ENCODE assay signal across 10 cellular contexts in genomic region chr2:95274291-95275150, GRCh38. TPM values are rescaled to one million over a fixed set of nuclear protein-coding genes. Genes with fewer than 3 reads are reported as not detected.
DNase-seq lines count a peak whose midpoint lies in the region; ATAC-seq and TF ChIP-seq lines count a peak whose summit lies in the region.
"Had no signal": no experiment of that assay in that cellular context is flagged by ENCODE, and none has a peak within 500 bp of the region (broad histone marks: within the 10 kb centered on the region; RNA-seq: fewer than 3 reads in every experiment).

A gene with protein sequence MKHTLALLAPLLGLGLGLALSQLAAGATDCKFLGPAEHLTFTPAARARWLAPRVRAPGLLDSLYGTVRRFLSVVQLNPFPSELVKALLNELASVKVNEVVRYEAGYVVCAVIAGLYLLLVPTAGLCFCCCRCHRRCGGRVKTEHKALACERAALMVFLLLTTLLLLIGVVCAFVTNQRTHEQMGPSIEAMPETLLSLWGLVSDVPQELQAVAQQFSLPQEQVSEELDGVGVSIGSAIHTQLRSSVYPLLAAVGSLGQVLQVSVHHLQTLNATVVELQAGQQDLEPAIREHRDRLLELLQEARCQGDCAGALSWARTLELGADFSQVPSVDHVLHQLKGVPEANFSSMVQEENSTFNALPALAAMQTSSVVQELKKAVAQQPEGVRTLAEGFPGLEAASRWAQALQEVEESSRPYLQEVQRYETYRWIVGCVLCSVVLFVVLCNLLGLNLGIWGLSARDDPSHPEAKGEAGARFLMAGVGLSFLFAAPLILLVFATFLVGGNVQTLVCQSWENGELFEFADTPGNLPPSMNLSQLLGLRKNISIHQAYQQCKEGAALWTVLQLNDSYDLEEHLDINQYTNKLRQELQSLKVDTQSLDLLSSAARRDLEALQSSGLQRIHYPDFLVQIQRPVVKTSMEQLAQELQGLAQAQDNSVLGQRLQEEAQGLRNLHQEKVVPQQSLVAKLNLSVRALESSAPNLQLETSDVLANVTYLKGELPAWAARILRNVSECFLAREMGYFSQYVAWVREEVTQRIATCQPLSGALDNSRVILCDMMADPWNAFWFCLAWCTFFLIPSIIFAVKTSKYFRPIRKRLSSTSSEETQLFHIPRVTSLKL (plus strand): TSS chr2:95274449. CDS start chr2:95274586, 137 bp downstream.

- H3K36me3 ChIP-seq in PC-3 (ENCODE audit: low read depth, low read length) = peaks cover 7% of the 10 kb centered on the region

- POLR2A ChIA-PET in PC-3 (lab: Charles Lee; ENCODE audit: unreplicated experiment) = interaction anchor here (0.6 kb wide), 1 partner anchor 24 kb away, joined by 3 read pairs; no protein-coding TSS in a partner anchor
- POLR2A ChIA-PET in activated CD8-positive, alpha-beta T cell treated with anti-CD3 and anti-CD28 coated beads, Interleukin-2, amount 10 ng/mL, durations not matched to agents 7 days and 5 days (lab: Charles Lee) = no interaction called here

- peak within 1 kb of the TSS; percentile 66 for H3K4me3 ChIP-seq in PC-3 (ENCODE audit: low read length)

- H4K20me1 ChIP-seq in PC-3 (ENCODE audit: low read length) = no peaks in the 10 kb centered on the region

- BruUV-seq in PC-3 (replicated peaks; lab: Mats Ljungman, UMichigan) = no TSS peak

- no peaks in the 10 kb centered on the region for H3K36me3 Mint-ChIP-seq in activated CD8-positive, alpha-beta T cell treated with anti-CD3 and anti-CD28 coated beads, Interleukin-2, amount 10 ng/mL, durations not matched to agents 7 days and 5 days (ENCODE audit: low read depth)
- no peaks in the 10 kb centered on the region for H3K36me3 Mint-ChIP-seq in endothelial cell (ENCODE audit: low read depth, unreplicated experiment)

- no peaks in the 10 kb centered on the region for H3F3A ChIP-seq in PC-3 (ENCODE audit: low read length, unreplicated experiment)

- DNase-seq in HPDE6-E6E7 (ENCODE audit: extremely low spot score) (peak; percentile 83), PC-3 (peak; percentile 90), islet precursor cell (peak; percentile 92), renal cortical epithelial cell (ENCODE audit: low read depth) (no peak), hepatic stellate cell (ENCODE audit: low spot score) (no peak), endothelial cell (ENCODE audit: low spot score) (no peak), middle frontal gyrus (ENCODE audit: extremely low spot score, low spot score) (no peak)
- no peak for DNase-seq in activated CD8-positive, alpha-beta T cell treated with anti-CD3 and anti-CD28 coated beads, Interleukin-2, amount 10 ng/mL, durations not matched to agents 7 days and 5 days
- DNase-seq: NCI-H2029 treated with DMSO at 0.1 percent for 48 hours had no signal

- H3K4me1 ChIP-seq in PC-3 (ENCODE audit: insufficient read depth, low read length) = peaks cover 53% of the 10 kb centered on the region

- no peaks in the 10 kb centered on the region for H3K9me2 ChIP-seq in PC-3 (replicated peaks; ENCODE audit: low read length)

- H2AFZ ChIP-seq in PC-3 (ENCODE audit: low read length) = peak within 1 kb of the TSS; percentile 52; the same call in 1 of the 2 replicates

- peak within 1 kb of the TSS; percentile 54 for H3K9ac ChIP-seq in PC-3 (ENCODE audit: low read length)

- H3K27ac Mint-ChIP-seq in activated CD8-positive, alpha-beta T cell treated with anti-CD3 and anti-CD28 coated beads, Interleukin-2, amount 10 ng/mL, durations not matched to agents 7 days and 5 days = no peak within 1 kb of the TSS
- no peak within 1 kb of the TSS for H3K27ac Mint-ChIP-seq in endothelial cell (ENCODE audit: unreplicated experiment)

- H3K79me2 ChIP-seq in PC-3 (ENCODE audit: low read length) = peaks cover 40% of the 10 kb centered on the region

- no peak within 1 kb of the TSS for H3K4me3 Mint-ChIP-seq in activated CD8-positive, alpha-beta T cell treated with anti-CD3 and anti-CD28 coated beads, Interleukin-2, amount 10 ng/mL, durations not matched to agents 7 days and 5 days
- H3K4me3 Mint-ChIP-seq in endothelial cell (ENCODE audit: unreplicated experiment) = no peak within 1 kb of the TSS

- no peaks in the 10 kb centered on the region for H3K4me1 Mint-ChIP-seq in activated CD8-positive, alpha-beta T cell treated with anti-CD3 and anti-CD28 coated beads, Interleukin-2, amount 10 ng/mL, durations not matched to agents 7 days and 5 days (ENCODE audit: low read depth)
- H3K4me1 Mint-ChIP-seq in endothelial cell (ENCODE audit: unreplicated experiment) = peaks cover 2% of the 10 kb centered on the region

- H3K4me2 ChIP-seq in PC-3 (ENCODE audit: low read length) = peak within 1 kb of the TSS; percentile 87

- no peaks in the 10 kb centered on the region for H3K9me3 Mint-ChIP-seq in activated CD8-positive, alpha-beta T cell treated with anti-CD3 and anti-CD28 coated beads, Interleukin-2, amount 10 ng/mL, durations not matched to agents 7 days and 5 days (ENCODE audit: insufficient read depth)
- H3K9me3 Mint-ChIP-seq in endothelial cell (ENCODE audit: unreplicated experiment) = no peaks in the 10 kb centered on the region

- H3K27ac ChIP-seq in PC-3 (ENCODE audit: low read length) = peak within 1 kb of the TSS; percentile 81
- H3K27ac ChIP-seq: HL-60 had no signal

- no peaks in the 10 kb centered on the region for H3K27me3 ChIP-seq in PC-3 (ENCODE audit: low read length)

- ATAC-seq in PC-3 = peak; percentile 28
- ATAC-seq in activated CD8-positive, alpha-beta T cell treated with anti-CD3 and anti-CD28 coated beads, Interleukin-2, amount 10 ng/mL, durations not matched to agents 7 days and 5 days = no peak

- CTCF ChIA-PET in PC-3 (lab: Charles Lee) = interaction anchor here (1.3 kb wide), 1 partner anchor 43 kb away, joined by 9 read pairs; no protein-coding TSS in a partner anchor
- CTCF ChIA-PET in activated CD8-positive, alpha-beta T cell treated with anti-CD3 and anti-CD28 coated beads, Interleukin-2, amount 10 ng/mL, durations not matched to agents 7 days and 5 days (lab: Charles Lee) = no interaction called here

- TF ChIP-seq CTCF in PC-3 (conservative IDR thresholded peaks at IDR 0.05; ENCODE audit: low read depth, low read length) (no peak), endothelial cell (IDR thresholded peaks at IDR 0.05; ENCODE audit: unreplicated experiment) (no peak)

- H3K27me3 Mint-ChIP-seq in activated CD8-positive, alpha-beta T cell treated with anti-CD3 and anti-CD28 coated beads, Interleukin-2, amount 10 ng/mL, durations not matched to agents 7 days and 5 days (ENCODE audit: low read depth) = no peaks in the 10 kb centered on the region
- peaks cover 11% of the 10 kb centered on the region for H3K27me3 Mint-ChIP-seq in endothelial cell (ENCODE audit: unreplicated experiment)

- intact Hi-C loops in PC-3 (cut with micrococcal nuclease) = no loop called here

- H3K9me3 ChIP-seq in PC-3 (ENCODE audit: low read length) = no peaks in the 10 kb centered on the region

RNA-seq across cellular contexts. Expression of the gene that starts here (rescaled TPM):
- total RNA-seq in PC-3 (2014; rRNA removed) (64.2 and 77.8 TPM in 2 replicates), renal cortical epithelial cell (17.6 and 38.0 TPM in 2 replicates), endothelial cell (ENCODE audit: unreplicated experiment) (0.62 TPM)
- total RNA-seq in activated CD8-positive, alpha-beta T cell treated with anti-CD3 and anti-CD28 coated beads, Interleukin-2, amount 10 ng/mL, durations not matched to agents 7 days and 5 days = under 1 TPM; 0.34 to 0.47 TPM

Comparison
In these comparisons a context has a peak if more than half of its experiments do, and no peak if none do; other contexts are left out.
1. RNA of the gene that starts here (total RNA-seq): 64.2 to 77.8 TPM in PC-3 and 17.6 to 38.0 TPM in renal cortical epithelial cell; 0.62 TPM in endothelial cell (single experiment) and 0.34 to 0.47 TPM in activated CD8-positive, alpha-beta T cell treated with anti-CD3 and anti-CD28 coated beads, Interleukin-2, amount 10 ng/mL, durations not matched to agents 7 days and 5 days; every median in the first group is over 10 times any median in the second.
2. DNase-seq: peak in HPDE6-E6E7 (single experiment), PC-3 (single experiment) and islet precursor cell (single experiment); none in renal cortical epithelial cell (single experiment), activated CD8-positive, alpha-beta T cell treated with anti-CD3 and anti-CD28 coated beads, Interleukin-2, amount 10 ng/mL, durations not matched to agents 7 days and 5 days (single experiment), hepatic stellate cell (single experiment), endothelial cell (single experiment) and middle frontal gyrus (single experiment).